8 cellular contexts compared by ENCODE assay signal in genomic region chr13:78658630-78659449, GRCh38. TPM values are rescaled to one million over a fixed set of nuclear protein-coding genes. Genes with fewer than 3 reads are reported as not detected.
A peak's percentile ranks its signal among the peaks of the same experiment; 100 is the strongest.
DNase-seq lines count a peak whose midpoint lies in the region; ATAC-seq and TF ChIP-seq lines count a peak whose summit lies in the region.

OBI1 (minus strand) TSS chr13:78659155; CDS start chr13:78659120, 35 bp downstream.

- H3K36me3 ChIP-seq in GM23248 (ENCODE audit: low read depth): no peaks in the 10 kb centered on the region
- no peaks in the 10 kb centered on the region; the same call in 1 of the 2 replicates for H3K36me3 ChIP-seq in Karpas-422 (ENCODE audit: insufficient read depth, low read length)

- peak; percentile 97 for ATAC-seq in activated T-helper 17 cell treated with anti-CD3 and anti-CD28 coated beads, Interleukin-2, amount 50 U/mL, for 72 hours (replicated peaks)
- ATAC-seq in natural killer cell: peak; percentile 96 to 98 (median 98)

- H3K9me3 Mint-ChIP-seq in activated T-helper 17 cell treated with anti-CD3 and anti-CD28 coated beads, Interleukin-2, amount 50 U/mL, for 72 hours: no peaks in the 10 kb centered on the region
- no peaks in the 10 kb centered on the region for H3K9me3 Mint-ChIP-seq in natural killer cell

- H3K27ac ChIP-seq in GM23248 (peak within 1 kb of the TSS; percentile 60), Karpas-422 (ENCODE audit: low read length) (peak within 1 kb of the TSS; percentile 71), RWPE1 (peak within 1 kb of the TSS; percentile 86)

- H3K79me2 ChIP-seq in GM23248 (ENCODE audit: insufficient read depth) (peaks cover 49% of the 10 kb centered on the region), Karpas-422 (ENCODE audit: low read length) (peaks cover 49% of the 10 kb centered on the region)

- peak within 1 kb of the TSS; percentile 90 for H3K4me2 ChIP-seq in GM23248 (ENCODE audit: unreplicated experiment)
- peak within 1 kb of the TSS; percentile 81 for H3K4me2 ChIP-seq in Karpas-422 (ENCODE audit: low read depth, low read length, poor library complexity, severe bottlenecking)

- H3K4me3 ChIP-seq in GM23248 (peak within 1 kb of the TSS; percentile 91), Karpas-422 (ENCODE audit: low read length) (peak within 1 kb of the TSS; percentile 81)

- 1% methylated on average over 38 to 64 of the region's 67 CpGs for whole genome bisulfite sequencing in GM23248 (ENCODE audit: low coverage in 1 of 2, low lambda C conversion rate in 2 of 2, missing lambda C conversion rate in 2 of 2), 2 experiments

- H3F3A ChIP-seq in GM23248 (ENCODE audit: insufficient read depth): peaks cover 7% of the 10 kb centered on the region; the same call in 1 of the 2 replicates

- H4K20me1 ChIP-seq in GM23248 (ENCODE audit: insufficient read depth): no peaks in the 10 kb centered on the region
- H4K20me1 ChIP-seq in Karpas-422 (ENCODE audit: insufficient read depth, low read depth, low read length): peaks cover 33% of the 10 kb centered on the region

- H3K27me3 Mint-ChIP-seq in activated T-helper 17 cell treated with anti-CD3 and anti-CD28 coated beads, Interleukin-2, amount 50 U/mL, for 72 hours: no peaks in the 10 kb centered on the region
- H3K27me3 Mint-ChIP-seq in natural killer cell (ENCODE audit: low read depth in 2 of 2): peaks cover 0 to 3% of the 10 kb centered on the region in 2 donors

- CTCF ChIA-PET in RWPE1 (lab: Yijun Ruan, JAX): interaction anchor here (0.7 kb wide), 3 partner anchors 418 to 1523 kb away, joined by 3 read pairs; no protein-coding TSS in a partner anchor

- POLR2A ChIA-PET in RWPE1 (lab: Yijun Ruan, JAX; ENCODE audit: low non-redundant PET): no interaction called here

- H3K27ac Mint-ChIP-seq in activated T-helper 17 cell treated with anti-CD3 and anti-CD28 coated beads, Interleukin-2, amount 50 U/mL, for 72 hours: peak within 1 kb of the TSS; percentile 98
- peak within 1 kb of the TSS; percentile 90 to 97 for H3K27ac Mint-ChIP-seq in natural killer cell

- DNase-seq in EH (ENCODE audit: low read depth): peak; percentile 85
- peak; percentile 95 for DNase-seq in GM23248
- peak; percentile 96 for DNase-seq in Karpas-422
- DNase-seq in RWPE1 (ENCODE audit: low spot score): peak; percentile 82
- peak; percentile 87 for DNase-seq in fibroblast of peridontal ligament (ENCODE audit: extremely low read depth)
- DNase-seq in natural killer cell: peak; percentile 90
- peak; percentile 85 to 91 (median 88) for DNase-seq in stimulated activated naive CD4-positive, alpha-beta T cell (lab: John Stamatoyannopoulos, UW)

- peak within 1 kb of the TSS; percentile 94 for H2AFZ ChIP-seq in GM23248
- H2AFZ ChIP-seq in Karpas-422 (ENCODE audit: low read length): peak within 1 kb of the TSS; percentile 78; the same call in 1 of the 2 replicates

- TF ChIP-seq CTCF in RWPE1 (conservative IDR thresholded peaks at IDR 0.05; ENCODE audit: low read depth) (no peak), natural killer cell (IDR thresholded peaks at IDR 0.05) (no peak)

- H3K27me3 ChIP-seq in GM23248 (replicated peaks; ENCODE audit: insufficient read depth): no peaks in the 10 kb centered on the region
- H3K27me3 ChIP-seq in Karpas-422 (ENCODE audit: low read length): no peaks in the 10 kb centered on the region

- intact Hi-C loops in natural killer cell (cut with micrococcal nuclease): loop anchor here (10.0 kb wide), 1 partner anchor 746 kb away; the partner anchor contains the start of gene RBM26

- peaks cover 20% of the 10 kb centered on the region for H3K36me3 Mint-ChIP-seq in activated T-helper 17 cell treated with anti-CD3 and anti-CD28 coated beads, Interleukin-2, amount 50 U/mL, for 72 hours (ENCODE audit: low read depth)
- no peaks in the 10 kb centered on the region for H3K36me3 Mint-ChIP-seq in natural killer cell

- no peaks in the 10 kb centered on the region for H3K9me2 ChIP-seq in GM23248 (ENCODE audit: insufficient read depth)
- H3K9me2 ChIP-seq in Karpas-422 (replicated peaks; ENCODE audit: insufficient read depth, low read length): no peaks in the 10 kb centered on the region

- H3K4me1 Mint-ChIP-seq in activated T-helper 17 cell treated with anti-CD3 and anti-CD28 coated beads, Interleukin-2, amount 50 U/mL, for 72 hours: peaks cover 20% of the 10 kb centered on the region
- peaks cover 41% of the 10 kb centered on the region in 2 donors for H3K4me1 Mint-ChIP-seq in natural killer cell

- H3K9me3 ChIP-seq in GM23248 (ENCODE audit: low read depth) (no peaks in the 10 kb centered on the region), Karpas-422 (ENCODE audit: low read length) (no peaks in the 10 kb centered on the region)

- peaks cover 11% of the 10 kb centered on the region for H3K4me1 ChIP-seq in GM23248 (ENCODE audit: insufficient read depth)
- H3K4me1 ChIP-seq in Karpas-422 (ENCODE audit: low read length): peaks cover 34% of the 10 kb centered on the region

- H3K9ac ChIP-seq in GM23248 (peak within 1 kb of the TSS; percentile 88), Karpas-422 (ENCODE audit: low read length) (peak within 1 kb of the TSS; percentile 88)

- H3K4me3 Mint-ChIP-seq in activated T-helper 17 cell treated with anti-CD3 and anti-CD28 coated beads, Interleukin-2, amount 50 U/mL, for 72 hours: peak within 1 kb of the TSS; percentile 95
- H3K4me3 Mint-ChIP-seq in natural killer cell: peak within 1 kb of the TSS; percentile 99

- in situ Hi-C loops in GM23248 (cut with MboI): no loop called here

RNA-seq across cellular contexts. Expression of gene OBI1, which starts in this region (rescaled TPM):
- total RNA-seq in GM23248 (2014; rRNA removed; shearing (Covaris generic)): 9.5 and 10.6 TPM in 2 replicates
- polyA plus RNA-seq in GM23248 (2016; fragmentation: Nextera tagmentation; extraction: Ambion mirVana): 7.9 and 10.4 TPM in 2 replicates
- 15.5 and 27.7 TPM in 2 replicates for total RNA-seq in Karpas-422 (2014; rRNA removed; shearing (Covaris generic); ENCODE audit: low replicate concordance)
- 10 to 100 TPM; 11.2 to 18.5 TPM for total RNA-seq in activated T-helper 17 cell treated with anti-CD3 and anti-CD28 coated beads, Interleukin-2, amount 50 U/mL, for 72 hours
- total RNA-seq in natural killer cell: 1 to 10 TPM; 4.9 to 7.8 (median 5.1) TPM

Comparison
In these comparisons a context has a peak if more than half of its experiments do, and no peak if none do; other contexts are left out.
1. Peak in every context shown above with its lines: DNase-seq, ATAC-seq, H3K4me3 ChIP-seq and H3K27ac ChIP-seq.